8 cellular contexts compared by ENCODE assay signal in genomic region chr7:129611246-129612111, GRCh38. TPM values are rescaled to one million over a fixed set of nuclear protein-coding genes. Genes with fewer than 3 reads are reported as not detected.
DNase-seq lines count a peak whose midpoint lies in the region; ATAC-seq and TF ChIP-seq lines count a peak whose summit lies in the region.

TSS of gene NRF1 (plus strand) at chr7:129611720. CDS start at chr7:129657352, 45,632 bp downstream.

- peak within 1 kb of the TSS; percentile 97 for H3K4me3 Mint-ChIP-seq in activated T-cell treated with anti-CD3 and anti-CD28 coated beads, Interleukin-2, amount 50 U/mL, for 24 hours

- peaks cover 60% of the 10 kb centered on the region for H3K36me3 Mint-ChIP-seq in activated T-cell treated with anti-CD3 and anti-CD28 coated beads, Interleukin-2, amount 50 U/mL, for 24 hours (ENCODE audit: low read depth)

- H3K4me1 ChIP-seq in PC-3 (ENCODE audit: insufficient read depth, low read length) = peaks cover 24% of the 10 kb centered on the region
- H3K4me1 ChIP-seq in muscle layer of duodenum (ENCODE audit: control insufficient read depth in 1 of 2, insufficient read depth in 2 of 2, low read length in 2 of 2) = peaks cover 11 to 30% of the 10 kb centered on the region in 2 donors

- H4K20me1 ChIP-seq in PC-3 (ENCODE audit: low read length) = peaks cover 32% of the 10 kb centered on the region

- intact Hi-C loops in PC-3 (cut with micrococcal nuclease) = loop anchor here (1.0 kb wide), 1 partner anchor 24 kb away; no protein-coding TSS in a partner anchor

- H3K27ac Mint-ChIP-seq in activated T-cell treated with anti-CD3 and anti-CD28 coated beads, Interleukin-2, amount 50 U/mL, for 24 hours = peak within 1 kb of the TSS; percentile 99

- H3K27me3 ChIP-seq in PC-3 (ENCODE audit: low read length) (no peaks in the 10 kb centered on the region), muscle layer of duodenum (ENCODE audit: low read depth, low read length) (no peaks in the 10 kb centered on the region)

- peak; percentile 77 for ATAC-seq in GM21423 (IDR thresholded peaks at IDR 0.05; ENCODE audit: unreplicated experiment)
- ATAC-seq in PC-3 = peak; percentile 95
- ATAC-seq in esophagus mucosa = peak; percentile 96

- peak within 1 kb of the TSS; percentile 92 for H3K9ac ChIP-seq in PC-3 (ENCODE audit: low read length)

- H3F3A ChIP-seq in PC-3 (ENCODE audit: low read length, unreplicated experiment) = no peaks in the 10 kb centered on the region

- peak within 1 kb of the TSS; percentile 95 for H3K4me2 ChIP-seq in PC-3 (ENCODE audit: low read length)

- H3K4me3 ChIP-seq in PC-3 (ENCODE audit: low read length) (peak within 1 kb of the TSS; percentile 77), muscle layer of duodenum (ENCODE audit: low read depth in 1 of 2, low read length in 2 of 2) (peak within 1 kb of the TSS; percentile 97 to 99)

- BruUV-seq in PC-3 (replicated peaks; lab: Mats Ljungman, UMichigan) = no TSS peak

- peak; percentile 71 for DNase-seq in DMS 273 treated with DMSO at 0.1 percent for 48 hours (lab: John Stamatoyannopoulos, UW)
- DNase-seq in HuH-7.5 (ENCODE audit: low spot score) = peak; percentile 88
- DNase-seq in PC-3 = peak; percentile 84
- DNase-seq in activated T-cell treated with anti-CD3 and anti-CD28 coated beads, Interleukin-2, amount 50 U/mL, for 24 hours = peak; percentile 94
- peak; percentile 76 for DNase-seq in stimulated activated CD8-positive, alpha-beta memory T cell treated with anti-CD3 and anti-CD28 coated beads, Interleukin-7, amount 100 ng/mL, for 24 hours (ENCODE audit: low read depth)

- POLR2A ChIA-PET in PC-3 (lab: Charles Lee; ENCODE audit: unreplicated experiment) = interaction anchor here (0.5 to 1.0 kb wide), 6 partner anchors 37 to 216 kb away, joined by 3 to 21 read pairs (median 6); no protein-coding TSS in a partner anchor

- H3K9me3 ChIP-seq in PC-3 (ENCODE audit: low read length) (no peaks in the 10 kb centered on the region), muscle layer of duodenum (ENCODE audit: control insufficient read depth in 1 of 2, low read length in 2 of 2) (no peaks in the 10 kb centered on the region)

- no peaks in the 10 kb centered on the region for H3K9me2 ChIP-seq in PC-3 (replicated peaks; ENCODE audit: low read length)

- H3K27ac ChIP-seq in PC-3 (ENCODE audit: low read length) (peak within 1 kb of the TSS; percentile 71), muscle layer of duodenum (ENCODE audit: low read length) (peak within 1 kb of the TSS; percentile 96)

- H3K4me1 Mint-ChIP-seq in activated T-cell treated with anti-CD3 and anti-CD28 coated beads, Interleukin-2, amount 50 U/mL, for 24 hours (ENCODE audit: low read depth) = peaks cover 67% of the 10 kb centered on the region

- CTCF ChIA-PET in PC-3 (lab: Charles Lee) = interaction anchor here (0.6 to 1.0 kb wide), 2 partner anchors 128 to 394 kb away, joined by 5 to 10 read pairs; no protein-coding TSS in a partner anchor

- no peak for TF ChIP-seq CTCF in PC-3 (conservative IDR thresholded peaks at IDR 0.05; ENCODE audit: low read depth, low read length)

- peak within 1 kb of the TSS; percentile 60 for H2AFZ ChIP-seq in PC-3 (ENCODE audit: low read length)

- H3K36me3 ChIP-seq in PC-3 (ENCODE audit: low read depth, low read length) = peaks cover 19% of the 10 kb centered on the region; the same call in 1 of the 2 replicates
- peaks cover 6 to 8% of the 10 kb centered on the region in 2 donors for H3K36me3 ChIP-seq in muscle layer of duodenum (ENCODE audit: control insufficient read depth in 1 of 2, insufficient read depth in 2 of 2, low read length in 2 of 2)

- no peaks in the 10 kb centered on the region for H3K27me3 Mint-ChIP-seq in activated T-cell treated with anti-CD3 and anti-CD28 coated beads, Interleukin-2, amount 50 U/mL, for 24 hours

- no peaks in the 10 kb centered on the region for H3K9me3 Mint-ChIP-seq in activated T-cell treated with anti-CD3 and anti-CD28 coated beads, Interleukin-2, amount 50 U/mL, for 24 hours

- H3K79me2 ChIP-seq in PC-3 (ENCODE audit: low read length) = peaks cover 73% of the 10 kb centered on the region

RNA-seq across cellular contexts. Expression of gene NRF1, which starts in this region (rescaled TPM):
- total RNA-seq in PC-3 (2014; rRNA removed) = 13.6 and 21.1 TPM in 2 replicates
- 9.1 TPM for total RNA-seq in esophagus mucosa

Comparison
In these comparisons a context has a peak if more than half of its experiments do, and no peak if none do; other contexts are left out.
1. Peak in every context shown above with its lines: DNase-seq, ATAC-seq, H3K4me3 ChIP-seq and H3K27ac ChIP-seq.